In genomic region chr11:82995754-82996398, GRCh38 we compare ENCODE assay signal across 8 cellular contexts.
DNase-seq lines count a peak whose midpoint lies in the region; ATAC-seq and TF ChIP-seq lines count a peak whose summit lies in the region.

No MANE protein-coding gene starts in this region.

- no peaks in the 10 kb centered on the region for H3K27me3 Mint-ChIP-seq in nephron (ENCODE audit: low read depth)
- H3K27me3 Mint-ChIP-seq in immature natural killer cell (ENCODE audit: low read depth in 3 of 3) = no peaks in the 10 kb centered on the region

- H3K9me3 Mint-ChIP-seq in nephron = no peaks in the 10 kb centered on the region
- H3K9me3 Mint-ChIP-seq in immature natural killer cell = no peaks in the 10 kb centered on the region

- H3K4me3 ChIP-seq in adipocyte (ENCODE audit: low read length) = peak overlapping the region; percentile 48

- H3K4me3 Mint-ChIP-seq in nephron (no peak overlapping the region), immature natural killer cell (no peak overlapping the region)

- DNase-seq in adipocyte (ENCODE audit: low read depth) (peak; percentile 92), superior temporal gyrus (ENCODE audit: extremely low spot score) (no peak), immature natural killer cell (no peak)

- H3K36me3 ChIP-seq in adipocyte (ENCODE audit: control insufficient read depth, insufficient read depth, low read length, severe bottlenecking) = peaks cover 11% of the 10 kb centered on the region

- H3K9me3 ChIP-seq in adipocyte (ENCODE audit: control insufficient read depth, low read length) = no peaks in the 10 kb centered on the region

- H3K27ac Mint-ChIP-seq in nephron = peak overlapping the region; percentile 30 to 81 (median 67)
- H3K27ac Mint-ChIP-seq in immature natural killer cell = no peak overlapping the region

- no peak for TF ChIP-seq CTCF in nephron (IDR thresholded peaks at IDR 0.05; ENCODE audit: unreplicated experiment in 3 of 3)

- H3K9ac ChIP-seq in adipocyte (ENCODE audit: low read length) = no peak overlapping the region

- no peaks in the 10 kb centered on the region for H3K36me3 Mint-ChIP-seq in nephron (ENCODE audit: low read depth)
- H3K36me3 Mint-ChIP-seq in immature natural killer cell = peaks cover 11 to 21% (median 12%) of the 10 kb centered on the region in 3 donors

- H3K4me1 ChIP-seq in adipocyte (ENCODE audit: control insufficient read depth, insufficient read depth, low read length) = peaks cover 23% of the 10 kb centered on the region

- H3K4me1 Mint-ChIP-seq in nephron (peaks cover 49% of the 10 kb centered on the region), immature natural killer cell (peaks cover 7 to 19% of the 10 kb centered on the region in 2 donors)

- ATAC-seq in GM18498 (IDR thresholded peaks at IDR 0.05; ENCODE audit: unreplicated experiment) (peak; percentile 31), HG02588 (IDR thresholded peaks at IDR 0.05; ENCODE audit: unreplicated experiment) (peak; percentile 45), HG03025 (IDR thresholded peaks at IDR 0.05; ENCODE audit: low FRiP score, unreplicated experiment) (no peak), HG03520 (IDR thresholded peaks at IDR 0.05; ENCODE audit: unreplicated experiment) (no peak)

- H3K27me3 ChIP-seq in adipocyte (replicated peaks; ENCODE audit: control insufficient read depth, insufficient read depth, low read length) = no peaks in the 10 kb centered on the region

Comparison
In these comparisons a context has a peak if more than half of its experiments do, and no peak if none do; other contexts are left out.
1. ATAC-seq: peak in GM18498 (single experiment) and HG02588 (single experiment); none in HG03025 (single experiment) and HG03520 (single experiment).
2. H3K27ac Mint-ChIP-seq: peak in nephron (3 of 3); none in immature natural killer cell (0 of 6).